In the genomic region with DNA sequence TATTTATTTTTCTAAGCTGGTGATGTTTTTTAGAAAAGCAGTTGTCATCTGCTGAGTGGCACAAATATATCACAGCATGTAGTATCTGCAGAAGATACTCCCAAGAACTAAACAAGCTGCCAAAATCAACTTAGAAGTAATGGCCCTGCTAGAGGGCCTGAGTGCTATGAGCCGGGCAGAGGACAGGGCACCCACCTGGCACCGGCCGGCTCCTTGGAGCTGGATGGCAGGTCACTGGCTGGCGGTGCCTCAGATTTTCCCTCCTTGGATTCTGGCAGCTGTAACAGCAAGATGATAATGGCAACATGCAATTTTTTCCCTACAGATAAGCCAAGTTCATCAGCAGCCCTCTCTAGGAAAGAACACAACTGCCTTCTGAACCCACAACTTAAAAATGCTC, we compare ENCODE assay signal across 15 cellular contexts.
DNase-seq lines count a peak whose midpoint lies in the region; ATAC-seq and TF ChIP-seq lines count a peak whose summit lies in the region.
"Had no signal": no experiment of that assay in that cellular context is flagged by ENCODE, and none has a peak within 500 bp of the region (broad histone marks: within the 10 kb centered on the region; RNA-seq: fewer than 3 reads in every experiment).

No MANE protein-coding gene starts in this region.

- peak overlapping the region; percentile 33 for H3K27ac Mint-ChIP-seq in activated CD4-positive, alpha-beta memory T cell treated with anti-CD3 and anti-CD28 coated beads for 36 hours
- H3K27ac Mint-ChIP-seq in activated CD4-positive, alpha-beta memory T cell treated with anti-CD3 and anti-CD28 coated beads, Interleukin-2, amount 10 ng/mL, durations not matched to agents 7 days and 5 days = no peak overlapping the region
- peak overlapping the region; percentile 62 for H3K27ac Mint-ChIP-seq in memory B cell
- H3K27ac Mint-ChIP-seq in endodermal cell = no peak overlapping the region
- H3K27ac Mint-ChIP-seq: CD4-positive, alpha-beta T cell had no signal

- CTCF ChIA-PET in activated CD4-positive, alpha-beta memory T cell treated with anti-CD3 and anti-CD28 coated beads for 36 hours (lab: Charles Lee) = interaction anchor here (1.2 to 14.7 kb wide), 3 partner anchors 60 to 319 kb away, joined by 3 to 185 read pairs (median 71); no protein-coding TSS in a partner anchor
- CTCF ChIA-PET in activated CD4-positive, alpha-beta memory T cell treated with anti-CD3 and anti-CD28 coated beads, Interleukin-2, amount 10 ng/mL, durations not matched to agents 7 days and 5 days (lab: Charles Lee) = interaction anchor here (1.0 to 2.7 kb wide), 3 partner anchors 57 to 225 kb away, joined by 3 to 14 read pairs (median 3); no protein-coding TSS in a partner anchor

- WGBS in heart left ventricle, 4 donors = 66 to 78% (median 67%) methylated on average over 4 of the region's 4 CpGs
- 95% methylated on average over 2 to 4 of the region's 4 CpGs for WGBS in endodermal cell (ENCODE audit: insufficient coverage in 1 of 2, insufficient read length in 1 of 2), 2 experiments

- intact Hi-C loops in activated CD4-positive, alpha-beta memory T cell treated with anti-CD3 and anti-CD28 coated beads for 36 hours (cut with micrococcal nuclease) = no loop called here
- intact Hi-C loops in heart left ventricle (cut with DNase I) = no loop called here
- intact Hi-C loops in left ventricle myocardium inferior (cut with micrococcal nuclease) = no loop called here

- H3K27me3 ChIP-seq in heart left ventricle (no peaks in the 10 kb centered on the region), left ventricle myocardium inferior (ENCODE audit: low read depth) (no peaks in the 10 kb centered on the region), endodermal cell (ENCODE audit: control insufficient read depth, insufficient read depth, low read length, poor library complexity, severe bottlenecking) (no peaks in the 10 kb centered on the region)

- no peak overlapping the region for H3K4me3 Mint-ChIP-seq in activated CD4-positive, alpha-beta memory T cell treated with anti-CD3 and anti-CD28 coated beads for 36 hours
- no peak overlapping the region for H3K4me3 Mint-ChIP-seq in activated CD4-positive, alpha-beta memory T cell treated with anti-CD3 and anti-CD28 coated beads, Interleukin-2, amount 10 ng/mL, durations not matched to agents 7 days and 5 days
- H3K4me3 Mint-ChIP-seq in memory B cell = peak overlapping the region; percentile 30
- H3K4me3 Mint-ChIP-seq in endodermal cell = no peak overlapping the region
- H3K4me3 Mint-ChIP-seq: CD4-positive, alpha-beta T cell had no signal

- no peak for TF ChIP-seq POLR2A in heart left ventricle (IDR thresholded peaks at IDR 0.05)

- peaks cover 72% of the 10 kb centered on the region for H3K36me3 Mint-ChIP-seq in activated CD4-positive, alpha-beta memory T cell treated with anti-CD3 and anti-CD28 coated beads for 36 hours
- peaks cover 87% of the 10 kb centered on the region for H3K36me3 Mint-ChIP-seq in activated CD4-positive, alpha-beta memory T cell treated with anti-CD3 and anti-CD28 coated beads, Interleukin-2, amount 10 ng/mL, durations not matched to agents 7 days and 5 days (ENCODE audit: low read depth)
- H3K36me3 Mint-ChIP-seq in memory B cell = peaks cover 20% of the 10 kb centered on the region
- H3K36me3 Mint-ChIP-seq in endodermal cell (ENCODE audit: low read depth) = peaks cover 61% of the 10 kb centered on the region

- H3K9me3 Mint-ChIP-seq in activated CD4-positive, alpha-beta memory T cell treated with anti-CD3 and anti-CD28 coated beads for 36 hours = no peaks in the 10 kb centered on the region
- H3K9me3 Mint-ChIP-seq in activated CD4-positive, alpha-beta memory T cell treated with anti-CD3 and anti-CD28 coated beads, Interleukin-2, amount 10 ng/mL, durations not matched to agents 7 days and 5 days = no peaks in the 10 kb centered on the region
- no peaks in the 10 kb centered on the region for H3K9me3 Mint-ChIP-seq in memory B cell
- no peaks in the 10 kb centered on the region for H3K9me3 Mint-ChIP-seq in endodermal cell
- H3K9me3 Mint-ChIP-seq: CD4-positive, alpha-beta T cell had no signal

- no peak overlapping the region for H3K27ac ChIP-seq in heart left ventricle
- H3K27ac ChIP-seq in left ventricle myocardium inferior (replicated peaks) = no peak overlapping the region
- H3K27ac ChIP-seq in endodermal cell (ENCODE audit: low read depth, low read length) = no peak overlapping the region

- TF ChIP-seq CTCF in heart left ventricle (IDR thresholded peaks at IDR 0.05) (no peak), left ventricle myocardium inferior (IDR thresholded peaks at IDR 0.05; ENCODE audit: borderline replicate concordance) (no peak), endodermal cell (conservative IDR thresholded peaks at IDR 0.05) (no peak)

- no peaks in the 10 kb centered on the region for H3K4me1 Mint-ChIP-seq in activated CD4-positive, alpha-beta memory T cell treated with anti-CD3 and anti-CD28 coated beads for 36 hours (ENCODE audit: low read depth)
- H3K4me1 Mint-ChIP-seq in activated CD4-positive, alpha-beta memory T cell treated with anti-CD3 and anti-CD28 coated beads, Interleukin-2, amount 10 ng/mL, durations not matched to agents 7 days and 5 days = no peaks in the 10 kb centered on the region
- peaks cover 6% of the 10 kb centered on the region for H3K4me1 Mint-ChIP-seq in memory B cell
- no peaks in the 10 kb centered on the region for H3K4me1 Mint-ChIP-seq in endodermal cell

- H3K9me3 ChIP-seq in heart left ventricle (no peaks in the 10 kb centered on the region), left ventricle myocardium inferior (replicated peaks) (no peaks in the 10 kb centered on the region), endodermal cell (ENCODE audit: control insufficient read depth, low read length) (no peaks in the 10 kb centered on the region)
- H3K9me3 ChIP-seq: Caco-2 had no signal

- H3K36me3 ChIP-seq in heart left ventricle (peaks cover 0 to 100% (median 77%) of the 10 kb centered on the region in 9 donors), left ventricle myocardium inferior (peaks cover 85% of the 10 kb centered on the region), endodermal cell (ENCODE audit: control insufficient read depth, insufficient read depth, low read length) (peaks cover 55% of the 10 kb centered on the region)

- no peaks in the 10 kb centered on the region for H3K27me3 Mint-ChIP-seq in activated CD4-positive, alpha-beta memory T cell treated with anti-CD3 and anti-CD28 coated beads for 36 hours
- no peaks in the 10 kb centered on the region for H3K27me3 Mint-ChIP-seq in activated CD4-positive, alpha-beta memory T cell treated with anti-CD3 and anti-CD28 coated beads, Interleukin-2, amount 10 ng/mL, durations not matched to agents 7 days and 5 days
- H3K27me3 Mint-ChIP-seq in memory B cell (no peaks in the 10 kb centered on the region), endodermal cell (ENCODE audit: insufficient read depth) (no peaks in the 10 kb centered on the region)
- H3K27me3 Mint-ChIP-seq: CD4-positive, alpha-beta T cell had no signal

- ATAC-seq in heart left ventricle (peak in 3 of 4 donors; percentile 35 to 57 (median 38)), memory B cell (ENCODE audit: low read depth) (no peak)

- POLR2A ChIA-PET in activated CD4-positive, alpha-beta memory T cell treated with anti-CD3 and anti-CD28 coated beads for 36 hours (lab: Charles Lee) = interaction anchor here (0.6 kb wide), 1 partner anchor 57 kb away, joined by 3 read pairs; no protein-coding TSS in a partner anchor
- POLR2A ChIA-PET in activated CD4-positive, alpha-beta memory T cell treated with anti-CD3 and anti-CD28 coated beads, Interleukin-2, amount 10 ng/mL, durations not matched to agents 7 days and 5 days (lab: Charles Lee) = no interaction called here

- H3K4me3 ChIP-seq in heart left ventricle (no peak overlapping the region), left ventricle myocardium inferior (no peak overlapping the region), endodermal cell (ENCODE audit: low read length) (no peak overlapping the region)

- DNase-seq in activated CD4-positive, alpha-beta memory T cell treated with anti-CD3 and anti-CD28 coated beads for 36 hours = no peak
- DNase-seq in activated CD4-positive, alpha-beta memory T cell treated with anti-CD3 and anti-CD28 coated beads, Interleukin-2, amount 10 ng/mL, durations not matched to agents 7 days and 5 days = no peak
- DNase-seq in heart left ventricle (no peak), left ventricle myocardium inferior (no peak), memory B cell (ENCODE audit: low spot score in 2 of 2) (no peak), CD1c-positive myeloid dendritic cell (ENCODE audit: extremely low spot score) (no peak), endodermal cell (no peak)
- DNase-seq in activated CD4-positive, alpha-beta T cell treated with anti-CD3 and anti-CD28 coated beads, Interleukin-2, amount 50 U/mL, for 1 hour = no peak
- DNase-seq: 8988T; Caco-2; CD4-positive, alpha-beta T cell; NCI-H1417 treated with DMSO at 0.1 percent for 48 hours; NCI-H1930; NCI-H2171; NCI-H526 had no signal

- H3K9ac ChIP-seq in endodermal cell (ENCODE audit: extremely low read depth, low read length, poor library complexity, severe bottlenecking) = no peak overlapping the region

- H3K4me1 ChIP-seq in heart left ventricle = no peaks in the 10 kb centered on the region
- H3K4me1 ChIP-seq in left ventricle myocardium inferior = peaks cover 8% of the 10 kb centered on the region
- H3K4me1 ChIP-seq in endodermal cell (ENCODE audit: control insufficient read depth, insufficient read depth, low read length) = no peaks in the 10 kb centered on the region
- H3K4me1 ChIP-seq: Caco-2 had no signal

Comparison
In these comparisons a context has a peak if more than half of its experiments do, and no peak if none do; other contexts are left out.
1. H3K27ac Mint-ChIP-seq: peak in activated CD4-positive, alpha-beta memory T cell treated with anti-CD3 and anti-CD28 coated beads for 36 hours (single experiment) and memory B cell (single experiment); none in activated CD4-positive, alpha-beta memory T cell treated with anti-CD3 and anti-CD28 coated beads, Interleukin-2, amount 10 ng/mL, durations not matched to agents 7 days and 5 days (single experiment) and endodermal cell (single experiment).